24 cellular contexts compared by ENCODE assay signal in the genomic region with DNA sequence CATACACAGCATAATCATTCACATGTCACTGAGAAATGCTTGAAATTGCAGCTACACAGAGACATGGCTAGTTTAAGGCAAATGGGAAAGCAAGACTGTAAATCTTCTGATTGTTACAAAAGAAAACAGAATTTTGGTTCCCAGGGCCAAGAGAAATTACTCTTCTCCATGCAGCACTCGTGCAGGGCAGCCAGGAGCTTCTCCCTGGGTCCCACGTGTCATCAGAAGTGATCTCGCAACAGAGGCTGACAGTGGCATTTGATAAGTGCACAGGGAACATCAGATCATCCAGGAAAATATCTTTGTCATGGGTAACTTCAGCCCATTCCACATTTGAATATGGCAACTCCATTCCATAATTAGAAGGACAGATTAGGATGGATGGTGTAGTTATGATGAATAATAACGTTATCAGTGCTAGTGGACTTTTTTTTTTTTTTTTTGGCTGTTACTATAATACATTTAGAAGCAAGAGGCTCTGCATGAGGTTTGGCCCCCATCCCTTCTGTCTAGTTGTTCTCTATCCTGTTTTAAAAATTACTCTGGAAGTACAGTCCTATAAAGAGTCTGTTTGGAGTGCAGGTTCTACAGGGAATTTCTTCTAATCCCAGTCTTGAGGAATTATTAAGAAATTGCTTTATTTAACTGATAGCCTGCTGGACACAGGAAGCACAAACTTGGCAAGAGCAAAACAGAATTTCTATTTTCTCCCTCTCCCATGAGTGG.
"Had no signal": no experiment of that assay in that cellular context is flagged by ENCODE, and none has a peak within 500 bp of the region (broad histone marks: within the 10 kb centered on the region; RNA-seq: fewer than 3 reads in every experiment).

No MANE protein-coding gene starts in this region.

- H3K27ac ChIP-seq: gastrocnemius medialis, heart left ventricle, hepatocyte, left ventricle myocardium inferior, lower lobe of right lung, neural progenitor cell, parathyroid adenoma, prostate gland, right atrium auricular region, skin epidermis, suprapubic skin, upper lobe of right lung, uterus had no signal

- H3K36me3 ChIP-seq: gastrocnemius medialis, heart left ventricle, left ventricle myocardium inferior, lower lobe of right lung, neural progenitor cell, prostate gland, right atrium auricular region, suprapubic skin, transverse colon, upper lobe of right lung, uterus had no signal

- H3K4me3 Mint-ChIP-seq: effector memory CD8-positive, alpha-beta T cell; natural killer cell; neural progenitor cell; stimulated activated naive CD8-positive, alpha-beta T cell treated with anti-CD3 and anti-CD28 coated beads, Interleukin-15, amount 100 ng/mL, for 72 hours had no signal

- H3K9me3 ChIP-seq: gastrocnemius medialis, prostate gland, suprapubic skin, upper lobe of right lung had no signal

- H3K36me3 Mint-ChIP-seq: natural killer cell, neural progenitor cell had no signal

- H3K4me3 ChIP-seq: gastrocnemius medialis, heart left ventricle, hepatocyte, left ventricle myocardium inferior, lower lobe of right lung, neural progenitor cell, prostate gland, right atrium auricular region, skin epidermis, suprapubic skin, transverse colon, upper lobe of right lung, uterus had no signal

- ATAC-seq: effector memory CD8-positive, alpha-beta T cell; gastrocnemius medialis; heart left ventricle; left cardiac atrium; lower lobe of right lung; natural killer cell; stimulated activated naive CD8-positive, alpha-beta T cell treated with anti-CD3 and anti-CD28 coated beads, Interleukin-15, amount 100 ng/mL, for 72 hours; upper lobe of right lung had no signal

- H3K4me1 Mint-ChIP-seq: neural progenitor cell had no signal

- DNase-seq: cerebellar nuclear complex; cortex of kidney; effector memory CD8-positive, alpha-beta T cell; foreskin fibroblast; heart left ventricle; left cardiac atrium; left ventricle myocardium inferior; lower lobe of right lung; natural killer cell; stimulated activated CD4-positive, alpha-beta T cell treated with anti-CD3 and anti-CD28 coated beads, Interleukin-15, amount 100 ng/mL, for 24 hours; stimulated activated CD4-positive, alpha-beta T cell treated with anti-CD3 and anti-CD28 coated beads, Interleukin-2, amount 100 ng/mL, for 48 hours; stimulated activated naive CD4-positive, alpha-beta T cell; stimulated activated naive CD8-positive, alpha-beta T cell treated with anti-CD3 and anti-CD28 coated beads, Interleukin-15, amount 100 ng/mL, for 72 hours; transverse colon; upper lobe of right lung had no signal

- H3K4me1 ChIP-seq: gastrocnemius medialis, lower lobe of right lung, neural progenitor cell, parathyroid adenoma, prostate gland, upper lobe of right lung, uterus had no signal

- H3K27ac Mint-ChIP-seq: effector memory CD8-positive, alpha-beta T cell; natural killer cell; neural progenitor cell; stimulated activated naive CD8-positive, alpha-beta T cell treated with anti-CD3 and anti-CD28 coated beads, Interleukin-15, amount 100 ng/mL, for 72 hours had no signal

- H3K27me3 ChIP-seq: gastrocnemius medialis, heart left ventricle, hepatocyte, neural progenitor cell, right atrium auricular region, suprapubic skin, transverse colon, upper lobe of right lung, uterus had no signal

- H3K27me3 Mint-ChIP-seq: effector memory CD8-positive, alpha-beta T cell; stimulated activated naive CD8-positive, alpha-beta T cell treated with anti-CD3 and anti-CD28 coated beads, Interleukin-15, amount 100 ng/mL, for 72 hours had no signal
